ENCODE assay signal across 8 cellular contexts in genomic region chr1:58903450-58904298, GRCh38.
DNase-seq lines count a peak whose midpoint lies in the region; ATAC-seq and TF ChIP-seq lines count a peak whose summit lies in the region.

No MANE protein-coding gene starts in this region.

- H3K27me3 ChIP-seq in colonic mucosa, result no peaks in the 10 kb centered on the region

- H3K9me3 Mint-ChIP-seq in activated CD4-positive, alpha-beta T cell treated with anti-CD3 and anti-CD28 coated beads, Interleukin-2, amount 10 ng/mL, durations not matched to agents 24 days and 14 days, result no peaks in the 10 kb centered on the region

- peak overlapping the region; percentile 41 for H3K4me3 ChIP-seq in colonic mucosa

- intact Hi-C loops in activated CD4-positive, alpha-beta T cell treated with anti-CD3 and anti-CD28 coated beads, Interleukin-2, amount 10 ng/mL, durations not matched to agents 24 days and 14 days (cut with micrococcal nuclease), result loop anchor here (1.0 to 5.0 kb wide), 9 partner anchors 46 to 794 kb away; partner anchors contain the start of genes FGGY and JUN
- intact Hi-C loops in colonic mucosa (cut with DNase I), result loop anchor here (5.0 kb wide), 2 partner anchors 86 to 121 kb away; partner anchors contain the start of gene JUN
- intact Hi-C loops in left colon (cut with DNase I, micrococcal nuclease), result no loop called here

- peak overlapping the region; percentile 80 for H3K4me3 Mint-ChIP-seq in activated CD4-positive, alpha-beta T cell treated with anti-CD3 and anti-CD28 coated beads, Interleukin-2, amount 10 ng/mL, durations not matched to agents 24 days and 14 days

- H3K36me3 ChIP-seq in colonic mucosa, result no peaks in the 10 kb centered on the region

- H3K4me1 ChIP-seq in colonic mucosa, result peaks cover 9% of the 10 kb centered on the region

- peak overlapping the region; percentile 97 for H3K27ac ChIP-seq in colonic mucosa

- peak; percentile 63 for ATAC-seq in GM18508 (IDR thresholded peaks at IDR 0.05; ENCODE audit: insufficient read depth, unreplicated experiment)
- peak; percentile 81 for ATAC-seq in HG02970 (IDR thresholded peaks at IDR 0.05; ENCODE audit: low FRiP score, unreplicated experiment)
- peak; percentile 84 for ATAC-seq in left colon

- H3K9me3 ChIP-seq in colonic mucosa, result no peaks in the 10 kb centered on the region

- H3K4me1 Mint-ChIP-seq in activated CD4-positive, alpha-beta T cell treated with anti-CD3 and anti-CD28 coated beads, Interleukin-2, amount 10 ng/mL, durations not matched to agents 24 days and 14 days, result peaks cover 20% of the 10 kb centered on the region

- peak overlapping the region; percentile 80 to 91 for H3K9ac ChIP-seq in colonic mucosa (ENCODE audit: low read depth in 2 of 2, low read length in 2 of 2)

- TF ChIP-seq CTCF in colonic mucosa (IDR thresholded peaks at IDR 0.05), result no peak

- peak overlapping the region; percentile 91 for H3K27ac Mint-ChIP-seq in activated CD4-positive, alpha-beta T cell treated with anti-CD3 and anti-CD28 coated beads, Interleukin-2, amount 10 ng/mL, durations not matched to agents 24 days and 14 days

- no peaks in the 10 kb centered on the region for H3K27me3 Mint-ChIP-seq in activated CD4-positive, alpha-beta T cell treated with anti-CD3 and anti-CD28 coated beads, Interleukin-2, amount 10 ng/mL, durations not matched to agents 24 days and 14 days

- DNase-seq in A172 (ENCODE audit: low spot score), result peak; percentile 71
- peak; percentile 88 for DNase-seq in NCI-H2227 (lab: John Stamatoyannopoulos, UW; ENCODE audit: unreplicated experiment)
- peak; percentile 94 for DNase-seq in activated CD4-positive, alpha-beta T cell treated with anti-CD3 and anti-CD28 coated beads, Interleukin-2, amount 10 ng/mL, durations not matched to agents 24 days and 14 days
- DNase-seq in colonic mucosa, result peak; percentile 93
- DNase-seq in left colon, result peak; percentile 92 to 95
- DNase-seq in stimulated activated CD4-positive, alpha-beta T cell treated with anti-CD3 and anti-CD28 coated beads, Interleukin-1b, Interleukin-23, amount 100 ng/mL, for 4 hours (ENCODE audit: low read depth in 2 of 2), result peak; percentile 55 to 81

- H3K36me3 Mint-ChIP-seq in activated CD4-positive, alpha-beta T cell treated with anti-CD3 and anti-CD28 coated beads, Interleukin-2, amount 10 ng/mL, durations not matched to agents 24 days and 14 days (ENCODE audit: low read depth), result no peaks in the 10 kb centered on the region

Comparison
In these comparisons a context has a peak if more than half of its experiments do, and no peak if none do; other contexts are left out.
1. Peak in every context shown above with its lines: DNase-seq, ATAC-seq, H3K4me3 ChIP-seq and H3K27ac ChIP-seq.
2. intact Hi-C loops: an anchor here in activated CD4-positive, alpha-beta T cell treated with anti-CD3 and anti-CD28 coated beads, Interleukin-2, amount 10 ng/mL, durations not matched to agents 24 days and 14 days (1.0 to 5.0 kb wide) and colonic mucosa (5.0 kb wide); none called in left colon.